15 cellular contexts compared by ENCODE assay signal in the genomic region with DNA sequence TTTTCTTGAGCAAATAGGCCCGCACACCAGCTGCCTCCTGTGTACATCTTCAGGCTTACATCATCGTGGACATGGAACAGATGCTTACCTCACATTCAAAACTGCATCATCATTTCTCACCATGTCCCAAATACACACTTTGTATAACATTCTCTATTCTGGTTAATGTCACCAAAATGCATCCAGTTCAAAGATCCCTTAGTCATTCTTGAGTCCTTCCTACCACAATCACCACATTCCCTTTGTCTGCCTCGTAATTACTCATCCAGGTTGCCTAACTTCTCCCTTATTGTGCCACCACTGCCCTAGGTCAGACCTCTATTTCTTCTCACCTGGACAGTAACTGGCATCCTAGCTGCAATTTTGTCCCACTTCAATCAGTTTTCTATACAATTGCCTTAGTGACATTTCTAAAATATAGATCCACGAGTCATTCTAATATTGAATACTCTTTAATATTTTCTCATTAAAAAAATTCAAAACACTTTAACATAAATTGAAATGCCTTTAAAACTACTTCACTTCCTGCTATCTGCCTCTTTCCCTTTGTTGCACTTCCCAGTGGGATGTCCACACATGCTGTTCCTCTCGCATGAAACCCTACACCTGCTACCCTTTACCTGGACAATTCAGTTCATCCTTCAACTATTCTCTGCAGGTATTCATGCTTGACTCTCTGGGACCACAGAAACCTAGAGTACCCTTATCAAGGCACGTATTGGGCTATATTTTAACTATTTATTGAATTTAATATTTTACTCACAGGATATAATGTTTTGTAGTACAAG.
DNase-seq lines count a peak whose midpoint lies in the region; ATAC-seq, FAIRE-seq and TF ChIP-seq lines count a peak whose summit lies in the region.
"Had no signal": no experiment of that assay in that cellular context is flagged by ENCODE, and none has a peak within 500 bp of the region (broad histone marks: within the 10 kb centered on the region; RNA-seq: fewer than 3 reads in every experiment).

No MANE protein-coding gene starts in this region.

- H3K23ac ChIP-seq in H9 (ENCODE audit: insufficient read length, low read depth, low read length) = no peak overlapping the region

- H3K36me3 Mint-ChIP-seq in H9 (ENCODE audit: insufficient read depth in 1 of 3, low read depth in 3 of 3) = no peaks in the 10 kb centered on the region; a peak in 2 of 7 replicates
- no peaks in the 10 kb centered on the region for H3K36me3 Mint-ChIP-seq in activated T-cell treated with anti-CD3 and anti-CD28 coated beads, Interleukin-2, amount 50 U/mL, for 4 hours (ENCODE audit: insufficient read depth)
- H3K36me3 Mint-ChIP-seq: stimulated activated naive B cell treated with anti-CD40 and anti-IgM and Interleukin-4, amounts not matched to agents 10 μg/mL and 1 μg/mL and 100 μg/mL, for 72 hours had no signal

- H2AK5ac ChIP-seq in H9 (ENCODE audit: insufficient read length, low read length) = peak overlapping the region; percentile 8

- H3K27ac Mint-ChIP-seq in H9 = peak overlapping the region; percentile 10 to 49 (median 25); a peak in 4 of 7 replicates
- H3K27ac Mint-ChIP-seq: activated CD4-positive, alpha-beta memory T cell treated with anti-CD3 and anti-CD28 coated beads, Interleukin-2, amount 10 ng/mL, durations not matched to agents 7 days and 5 days; stimulated activated naive B cell treated with anti-CD40 and anti-IgM and Interleukin-4, amounts not matched to agents 10 μg/mL and 1 μg/mL and 100 μg/mL, for 72 hours had no signal

- no peak overlapping the region for H4K91ac ChIP-seq in H9 (ENCODE audit: insufficient read length, low read depth, low read length)

- TF ChIP-seq RAD21 in A549 (conservative IDR thresholded peaks at IDR 0.05 in 1 of 2, IDR thresholded peaks at IDR 0.05 in 1 of 2) = no peak

- H3K27me3 ChIP-seq in H9 (ENCODE audit: insufficient read depth, low read length) (no peaks in the 10 kb centered on the region), PC-9 (ENCODE audit: insufficient read depth, low read depth) (no peaks in the 10 kb centered on the region)

- H3K27ac ChIP-seq in A549 = peak overlapping the region; percentile 33 to 36; a peak in 2 of 6 replicates
- no peak overlapping the region for H3K27ac ChIP-seq in H9 (ENCODE audit: insufficient read length, low read depth, low read length)
- H3K27ac ChIP-seq in PC-9 = peak overlapping the region; percentile 74
- H3K27ac ChIP-seq: psoas muscle had no signal

- H2BK120ac ChIP-seq in H9 (ENCODE audit: low read depth, low read length, poor library complexity, severe bottlenecking) = no peak overlapping the region

- H2BK5ac ChIP-seq in H9 (ENCODE audit: insufficient read length, low read length) = no peak overlapping the region

- H4K8ac ChIP-seq in H9 (replicated peaks; ENCODE audit: insufficient read length, low read depth, low read length) = no peak overlapping the region

- intact Hi-C loops in PC-9 (cut with micrococcal nuclease; ENCODE audit: unreplicated experiment) = no loop called here

- no peaks in the 10 kb centered on the region for H3K23me2 ChIP-seq in H9 (ENCODE audit: insufficient read length, low read depth, low read length, poor library complexity, severe bottlenecking)

- H3K9ac ChIP-seq in H9 (ENCODE audit: extremely low read depth, insufficient read length, low read length) = no peak overlapping the region

- 47% methylated on average over 6 of the region's 6 CpGs for WGBS in A549 (ENCODE audit: missing lambda C conversion rate)
- WGBS in H9 (ENCODE audit: extremely low coverage, insufficient read length, low lambda C conversion rate) = 100% methylated on average over 1 of the region's 6 CpGs

- DNase-seq in A549 (ENCODE audit: low read depth in 1 of 2, low spot score in 1 of 2) = peak; percentile 3 to 62
- no peak for DNase-seq in H9
- DNase-seq in PC-9 = peak; percentile 26 to 79
- peak; percentile 53 for DNase-seq in epithelial cell of proximal tubule (ENCODE audit: low read depth)
- DNase-seq in activated T-cell treated with anti-CD3 and anti-CD28 coated beads, Interleukin-2, amount 50 U/mL, for 4 hours = no peak
- DNase-seq in T-helper 2 cell = no peak
- DNase-seq in NCI-H526 treated with DMSO at 0.1 percent for 48 hours (lab: John Stamatoyannopoulos, UW) = no peak
- DNase-seq in NOMO-1 treated with dmso at 0.1 percent for 144 hours (lab: John Stamatoyannopoulos, UW; ENCODE audit: unreplicated experiment) = no peak
- DNase-seq: activated CD4-positive, alpha-beta memory T cell treated with anti-CD3 and anti-CD28 coated beads, Interleukin-2, amount 10 ng/mL, durations not matched to agents 7 days and 5 days; activated gamma-delta T cell treated with Interleukin-2 at 50 U/mL for 16 hours; erythroblast; psoas muscle; stimulated activated CD4-positive, alpha-beta T cell treated with anti-CD3 and anti-CD28 coated beads, Interleukin-2, amount 100 ng/mL, for 48 hours; stimulated activated naive B cell treated with anti-CD40 and anti-IgM and Interleukin-4, amounts not matched to agents 10 μg/mL and 1 μg/mL and 100 μg/mL, for 72 hours had no signal

- H2BK20ac ChIP-seq in H9 (ENCODE audit: low read depth, low read length, poor library complexity, severe bottlenecking) = no peak overlapping the region

- H3K18ac ChIP-seq in H9 (ENCODE audit: insufficient read length, low read depth, low read length) = no peak overlapping the region

- H3T11ph ChIP-seq in H9 (ENCODE audit: low read length) = no peak overlapping the region

- H3K4me1 ChIP-seq in A549 (peaks cover 11% of the 10 kb centered on the region), H9 (ENCODE audit: insufficient read depth, low read length) (peaks cover 2% of the 10 kb centered on the region; the same call in 1 of the 2 replicates), PC-9 (replicated peaks; ENCODE audit: insufficient read depth) (peaks cover 19% of the 10 kb centered on the region)
- H3K4me1 ChIP-seq: psoas muscle had no signal

- peaks cover 0 to 4% of the 10 kb centered on the region in 2 experiments; a peak in 1 of 5 replicates for H3K9me3 Mint-ChIP-seq in H9
- no peaks in the 10 kb centered on the region for H3K9me3 Mint-ChIP-seq in activated T-cell treated with anti-CD3 and anti-CD28 coated beads, Interleukin-2, amount 50 U/mL, for 4 hours
- H3K9me3 Mint-ChIP-seq: activated CD4-positive, alpha-beta memory T cell treated with anti-CD3 and anti-CD28 coated beads, Interleukin-2, amount 10 ng/mL, durations not matched to agents 7 days and 5 days; stimulated activated naive B cell treated with anti-CD40 and anti-IgM and Interleukin-4, amounts not matched to agents 10 μg/mL and 1 μg/mL and 100 μg/mL, for 72 hours had no signal

- no peak overlapping the region; a peak in 1 of 5 replicates for H3K4me3 Mint-ChIP-seq in H9
- no peak overlapping the region for H3K4me3 Mint-ChIP-seq in activated T-cell treated with anti-CD3 and anti-CD28 coated beads, Interleukin-2, amount 50 U/mL, for 4 hours
- H3K4me3 Mint-ChIP-seq: activated CD4-positive, alpha-beta memory T cell treated with anti-CD3 and anti-CD28 coated beads, Interleukin-2, amount 10 ng/mL, durations not matched to agents 7 days and 5 days; stimulated activated naive B cell treated with anti-CD40 and anti-IgM and Interleukin-4, amounts not matched to agents 10 μg/mL and 1 μg/mL and 100 μg/mL, for 72 hours had no signal

- no peak for FAIRE-seq in A549 (lab: Jason Lieb, UNC)
- FAIRE-seq: islet of Langerhans had no signal

- H4K5ac ChIP-seq in H9 (ENCODE audit: insufficient read length, low read depth, low read length) = no peak overlapping the region

- H3K4me1 Mint-ChIP-seq in H9 = peaks cover 7 to 17% of the 10 kb centered on the region in 2 experiments
- H3K4me1 Mint-ChIP-seq in activated T-cell treated with anti-CD3 and anti-CD28 coated beads, Interleukin-2, amount 50 U/mL, for 4 hours (ENCODE audit: low read depth) = no peaks in the 10 kb centered on the region
- H3K4me1 Mint-ChIP-seq: activated CD4-positive, alpha-beta memory T cell treated with anti-CD3 and anti-CD28 coated beads, Interleukin-2, amount 10 ng/mL, durations not matched to agents 7 days and 5 days; stimulated activated naive B cell treated with anti-CD40 and anti-IgM and Interleukin-4, amounts not matched to agents 10 μg/mL and 1 μg/mL and 100 μg/mL, for 72 hours had no signal

- H4K20me1 ChIP-seq in H9 (ENCODE audit: control insufficient read depth, insufficient read depth, insufficient read length) (no peaks in the 10 kb centered on the region), PC-9 (ENCODE audit: insufficient read depth) (no peaks in the 10 kb centered on the region)

- H2AFZ ChIP-seq in H9 (ENCODE audit: low read length) (no peak overlapping the region), PC-9 (no peak overlapping the region)

- H3K79me2 ChIP-seq in H9 (ENCODE audit: insufficient read depth, low read length) (no peaks in the 10 kb centered on the region), PC-9 (ENCODE audit: low read depth) (no peaks in the 10 kb centered on the region)

- no peak overlapping the region for H3K14ac ChIP-seq in H9 (ENCODE audit: insufficient read depth, low read length)

- POLR2A ChIA-PET in A549 (lab: Yijun Ruan, JAX) = no interaction called here
- POLR2A ChIA-PET in PC-9 (lab: Charles Lee; ENCODE audit: unreplicated experiment) = interaction anchor here (0.5 kb wide), 1 partner anchor 203 kb away, joined by 4 read pairs; no protein-coding TSS in a partner anchor

- H3K9me3 ChIP-seq in A549 = no peaks in the 10 kb centered on the region
- no peaks in the 10 kb centered on the region for H3K9me3 ChIP-seq in H9 (ENCODE audit: control insufficient read depth, low read depth, low read length)
- H3K9me3 ChIP-seq in PC-9 (ENCODE audit: insufficient read depth, low read depth) = no peaks in the 10 kb centered on the region; the same call in 1 of the 2 replicates
- H3K9me3 ChIP-seq: psoas muscle had no signal

- H3K4me3 ChIP-seq in A549 (no peak overlapping the region), PC-9 (no peak overlapping the region), epithelial cell of proximal tubule (ENCODE audit: low read depth, low read length) (no peak overlapping the region)
- H3K4me3 ChIP-seq: psoas muscle had no signal

- TF ChIP-seq POLR2A in A549 (IDR thresholded peaks at IDR 0.05; ENCODE audit: low read length) = no peak

- 0 out of 3 replicates have a peak overlapping the region, but pooled peaks have one; percentile 28 for H3K4me2 ChIP-seq in A549
- no peak overlapping the region for H3K4me2 ChIP-seq in H9 (ENCODE audit: insufficient read depth, insufficient read length, low read length)
- H3K4me2 ChIP-seq in PC-9 = peak overlapping the region; percentile 10

- H3K36me3 ChIP-seq in PC-9 (ENCODE audit: low read depth) = no peaks in the 10 kb centered on the region

- CTCF ChIA-PET in A549 (lab: Yijun Ruan, JAX) (no interaction called here), PC-9 (lab: Charles Lee) (interaction anchor here (0.7 kb wide), 1 partner anchor 549 kb away, joined by 6 read pairs; no protein-coding TSS in a partner anchor)

- no peak overlapping the region for H3K56ac ChIP-seq in H9 (ENCODE audit: insufficient read length, low read depth, low read length)

- TF ChIP-seq CTCF in A549 (IDR thresholded peaks at IDR 0.05) (no peak), H9 (conservative IDR thresholded peaks at IDR 0.05) (no peak), PC-9 (conservative IDR thresholded peaks at IDR 0.05) (no peak), epithelial cell of proximal tubule (conservative IDR thresholded peaks at IDR 0.05; ENCODE audit: low read depth, low read length) (no peak)

- H2BK12ac ChIP-seq in H9 (ENCODE audit: insufficient read length, low read depth, low read length) = no peak overlapping the region

- H3K4ac ChIP-seq in H9 (ENCODE audit: low read depth, low read length) = no peak overlapping the region

- H3K79me1 ChIP-seq in H9 (ENCODE audit: insufficient read depth, low read depth, low read length, poor library complexity, severe bottlenecking) = no peaks in the 10 kb centered on the region

- peak; percentile 66 to 94 for ATAC-seq in A549
- ATAC-seq in activated T-cell treated with anti-CD3 and anti-CD28 coated beads, Interleukin-2, amount 50 U/mL, for 4 hours = no peak
- ATAC-seq: psoas muscle; stimulated activated naive B cell treated with anti-CD40 and anti-IgM and Interleukin-4, amounts not matched to agents 10 μg/mL and 1 μg/mL and 100 μg/mL, for 72 hours had no signal

- no peak overlapping the region for H2BK15ac ChIP-seq in H9 (ENCODE audit: low read depth, low read length)

- H3K9me2 ChIP-seq in PC-9 (ENCODE audit: insufficient read depth) = no peaks in the 10 kb centered on the region

- no peaks in the 10 kb centered on the region for H3K27me3 Mint-ChIP-seq in H9 (ENCODE audit: low read depth)
- H3K27me3 Mint-ChIP-seq in activated T-cell treated with anti-CD3 and anti-CD28 coated beads, Interleukin-2, amount 50 U/mL, for 4 hours (ENCODE audit: low read depth) = peaks cover 8% of the 10 kb centered on the region
- H3K27me3 Mint-ChIP-seq: stimulated activated naive B cell treated with anti-CD40 and anti-IgM and Interleukin-4, amounts not matched to agents 10 μg/mL and 1 μg/mL and 100 μg/mL, for 72 hours had no signal

- TF ChIP-seq EP300 in A549 (IDR thresholded peaks at IDR 0.05) = no peak

- BruUV-seq in PC-9 (replicated peaks; lab: Mats Ljungman, UMichigan) = no TSS peak

- peaks cover 19% of the 10 kb centered on the region for H3F3A ChIP-seq in PC-9 (ENCODE audit: insufficient read depth, low read depth)

Comparison
In these comparisons a context has a peak if more than half of its experiments do, and no peak if none do; other contexts are left out.
1. ATAC-seq: peak in A549 (2 of 2); none in activated T-cell treated with anti-CD3 and anti-CD28 coated beads, Interleukin-2, amount 50 U/mL, for 4 hours (0 of 2).
2. DNase-seq: peak in A549 (2 of 2), PC-9 (2 of 2) and epithelial cell of proximal tubule (single experiment); none in H9 (single experiment), activated T-cell treated with anti-CD3 and anti-CD28 coated beads, Interleukin-2, amount 50 U/mL, for 4 hours (single experiment), T-helper 2 cell (0 of 5), NCI-H526 treated with DMSO at 0.1 percent for 48 hours (single experiment) and NOMO-1 treated with dmso at 0.1 percent for 144 hours (single experiment).